15 cellular contexts compared by ENCODE assay signal in genomic region chr3:63980019-63980418, GRCh38. TPM values are rescaled to one million over a fixed set of nuclear protein-coding genes. Genes with fewer than 3 reads are reported as not detected.
DNase-seq lines count a peak whose midpoint lies in the region; ATAC-seq and TF ChIP-seq lines count a peak whose summit lies in the region.
"Had no signal": no experiment of that assay in that cellular context is flagged by ENCODE, and none has a peak within 500 bp of the region (broad histone marks: within the 10 kb centered on the region; RNA-seq: fewer than 3 reads in every experiment).

No MANE protein-coding gene starts in this region.

- peaks cover 41% of the 10 kb centered on the region for H3K36me3 ChIP-seq in CD4-positive, alpha-beta memory T cell (ENCODE audit: insufficient read depth, low read length)
- H3K36me3 ChIP-seq in KOPT-K1 (ENCODE audit: insufficient read depth, low read length), result peaks cover 59% of the 10 kb centered on the region
- peaks cover 6% of the 10 kb centered on the region for H3K36me3 ChIP-seq in mammary epithelial cell (ENCODE audit: insufficient read depth, low read length)
- peaks cover 2% of the 10 kb centered on the region; the same call in 1 of the 2 replicates for H3K36me3 ChIP-seq in MM.1S (replicated peaks; ENCODE audit: insufficient read depth, low read length)

- peak overlapping the region; percentile 83 to 94 (median 89) for H3K27ac Mint-ChIP-seq in CD4-positive, alpha-beta memory T cell
- H3K27ac Mint-ChIP-seq in natural killer cell, result peak overlapping the region; percentile 83 to 92
- H3K27ac Mint-ChIP-seq: stimulated activated memory B cell treated with anti-CD40 and anti-IgM and Interleukin-4, amounts not matched to agents 10 μg/mL and 1 μg/mL and 100 μg/mL, for 72 hours had no signal

- H3K9me3 ChIP-seq in CD4-positive, alpha-beta memory T cell (ENCODE audit: control insufficient read depth in 1 of 2, low read length in 2 of 2), result no peaks in the 10 kb centered on the region
- H3K9me3 ChIP-seq in KOPT-K1 (ENCODE audit: insufficient read depth, low read length, poor library complexity, severe bottlenecking) (no peaks in the 10 kb centered on the region), mammary epithelial cell (replicated peaks; ENCODE audit: insufficient read depth, low read length) (no peaks in the 10 kb centered on the region), MM.1S (replicated peaks; ENCODE audit: insufficient read depth, low read length) (no peaks in the 10 kb centered on the region)
- H3K9me3 ChIP-seq: BLaER1, sigmoid colon had no signal

- H3K79me2 ChIP-seq in mammary epithelial cell (ENCODE audit: insufficient read depth, low read length) (peaks cover 35% of the 10 kb centered on the region), MM.1S (ENCODE audit: low read length) (peaks cover 42% of the 10 kb centered on the region)

- H2AFZ ChIP-seq in mammary epithelial cell (ENCODE audit: low read depth, low read length), result no peak overlapping the region
- no peak overlapping the region for H2AFZ ChIP-seq in MM.1S (ENCODE audit: low read length)

- DNase-seq in CD4-positive, alpha-beta memory T cell, result no peak
- DNase-seq in mammary epithelial cell (no peak), natural killer cell (no peak), MM.1S (no peak), HT-29 (ENCODE audit: low spot score) (no peak)
- DNase-seq: brain microvascular endothelial cell, DND-41, NCI-H2107, NCI-H774, sigmoid colon, WERI-Rb-1 had no signal

- 35% methylated on average over 2 of the region's 2 CpGs for WGBS in mammary epithelial cell (ENCODE audit: low coverage, missing lambda C conversion rate)

- no peak for ATAC-seq in natural killer cell
- ATAC-seq in HG03196 (IDR thresholded peaks at IDR 0.05; ENCODE audit: unreplicated experiment), result no peak
- ATAC-seq: stimulated activated memory B cell treated with anti-CD40 and anti-IgM and Interleukin-4, amounts not matched to agents 10 μg/mL and 1 μg/mL and 100 μg/mL, for 72 hours had no signal

- dilution Hi-C loops in mammary epithelial cell (cut with HindIII; ENCODE audit: low sequenced_read_pairs), result no loop called here

- H3K4me1 ChIP-seq in CD4-positive, alpha-beta memory T cell (ENCODE audit: insufficient read depth, low read length), result peaks cover 91% of the 10 kb centered on the region
- H3K4me1 ChIP-seq in mammary epithelial cell (ENCODE audit: insufficient read depth, low read length) (peaks cover 50% of the 10 kb centered on the region), MM.1S (ENCODE audit: low read length) (no peaks in the 10 kb centered on the region)

- H3K4me2 ChIP-seq in mammary epithelial cell (ENCODE audit: insufficient read depth, low read depth, low read length) (peak overlapping the region; percentile 81), MM.1S (ENCODE audit: low read depth, low read length) (no peak overlapping the region)

- H4K20me1 ChIP-seq in mammary epithelial cell (ENCODE audit: insufficient read depth, low read length) (no peaks in the 10 kb centered on the region), MM.1S (ENCODE audit: insufficient read depth, low read length) (no peaks in the 10 kb centered on the region)

- H3K4me1 Mint-ChIP-seq in CD4-positive, alpha-beta memory T cell, result peaks cover 70 to 95% (median 80%) of the 10 kb centered on the region in 4 donors
- peaks cover 62 to 69% of the 10 kb centered on the region in 2 donors for H3K4me1 Mint-ChIP-seq in natural killer cell

- peak overlapping the region; percentile 1 to 39 for H3K4me3 ChIP-seq in CD4-positive, alpha-beta memory T cell (ENCODE audit: low read length in 2 of 2)
- H3K4me3 ChIP-seq in mammary epithelial cell (replicated peaks in 1 of 3; ENCODE audit: insufficient read depth in 1 of 3, low read depth in 2 of 3, low read length in 3 of 3) (peak overlapping the region in 1 of 3 experiments; percentile 0), MM.1S (ENCODE audit: low read length) (no peak overlapping the region)
- H3K4me3 ChIP-seq: BLaER1, sigmoid colon had no signal

- H3K9me3 Mint-ChIP-seq in CD4-positive, alpha-beta memory T cell, result peaks cover 0 to 2% (median 0%) of the 10 kb centered on the region in 8 donors
- no peaks in the 10 kb centered on the region for H3K9me3 Mint-ChIP-seq in natural killer cell
- H3K9me3 Mint-ChIP-seq: stimulated activated memory B cell treated with anti-CD40 and anti-IgM and Interleukin-4, amounts not matched to agents 10 μg/mL and 1 μg/mL and 100 μg/mL, for 72 hours had no signal

- no peaks in the 10 kb centered on the region for H3F3A ChIP-seq in MM.1S (ENCODE audit: insufficient read depth, low read length)

- no peaks in the 10 kb centered on the region for H3K27me3 Mint-ChIP-seq in CD4-positive, alpha-beta memory T cell
- no peaks in the 10 kb centered on the region for H3K27me3 Mint-ChIP-seq in natural killer cell (ENCODE audit: low read depth in 2 of 2)
- H3K27me3 Mint-ChIP-seq: stimulated activated memory B cell treated with anti-CD40 and anti-IgM and Interleukin-4, amounts not matched to agents 10 μg/mL and 1 μg/mL and 100 μg/mL, for 72 hours had no signal

- H3K9ac ChIP-seq in mammary epithelial cell (ENCODE audit: insufficient read depth, low read length) (peak overlapping the region; percentile 33), MM.1S (ENCODE audit: low read length) (no peak overlapping the region)
- H3K9ac ChIP-seq: BLaER1 had no signal

- peak overlapping the region; percentile 70 for H3K27ac ChIP-seq in CD4-positive, alpha-beta memory T cell (ENCODE audit: low read depth, low read length)
- H3K27ac ChIP-seq in KOPT-K1 (ENCODE audit: low read depth, low read length, poor library complexity, severe bottlenecking) (peak overlapping the region; percentile 63), mammary epithelial cell (ENCODE audit: insufficient read depth, low read depth, low read length) (peak overlapping the region; percentile 66), MM.1S (ENCODE audit: low read length) (no peak overlapping the region)
- H3K27ac ChIP-seq: BLaER1, WERI-Rb-1 had no signal

- POLR2A ChIA-PET in CD4-positive, alpha-beta memory T cell (lab: Charles Lee; ENCODE audit: partially characterized antibody), result interaction anchor here (1.1 to 13.9 kb wide), 8 partner anchors 13 to 68 kb away, joined by 3 to 347 read pairs (median 6); partner anchors contain the start of genes PSMD6 and SCAANT1

- BruUV-seq in mammary epithelial cell (replicated peaks; lab: Mats Ljungman, UMichigan), result no TSS peak

- CTCF ChIA-PET in CD4-positive, alpha-beta memory T cell (lab: Charles Lee; ENCODE audit: partially characterized antibody), result interaction anchor here (6.7 to 29.4 kb wide), 3 partner anchors 13 to 43 kb away, joined by 40 to 875 read pairs (median 179); partner anchors contain the start of gene PSMD6
- CTCF ChIA-PET in mammary epithelial cell (lab: Charles Lee; ENCODE audit: low non-redundant PET), result no interaction called here

- no peaks in the 10 kb centered on the region for H3K9me2 ChIP-seq in MM.1S (replicated peaks; ENCODE audit: insufficient read depth, low read length)

- intact Hi-C loops in CD4-positive, alpha-beta memory T cell (cut with micrococcal nuclease), result no loop called here
- intact Hi-C loops in mammary epithelial cell (cut with micrococcal nuclease) (no loop called here), natural killer cell (cut with micrococcal nuclease) (no loop called here)

- in situ Hi-C loops in mammary epithelial cell (cut with MboI; ENCODE audit: low sequenced_read_pairs in 2 of 2), result loop anchor here in 1 of 2 donors (25.0 kb wide), 1 partner anchor 643 kb away; no protein-coding TSS in a partner anchor

- H3K36me3 Mint-ChIP-seq in CD4-positive, alpha-beta memory T cell, result peaks cover 39 to 56% of the 10 kb centered on the region in 2 donors
- peaks cover 8% of the 10 kb centered on the region for H3K36me3 Mint-ChIP-seq in natural killer cell

- H3K27me3 ChIP-seq in CD4-positive, alpha-beta memory T cell (ENCODE audit: insufficient read depth, low read length), result no peaks in the 10 kb centered on the region
- no peaks in the 10 kb centered on the region for H3K27me3 ChIP-seq in mammary epithelial cell (ENCODE audit: insufficient read depth, low read length)
- no peaks in the 10 kb centered on the region for H3K27me3 ChIP-seq in MM.1S (replicated peaks; ENCODE audit: insufficient read depth, low read length)
- H3K27me3 ChIP-seq: BLaER1, brain microvascular endothelial cell, sigmoid colon had no signal

- peak overlapping the region; percentile 67 to 89 (median 82) for H3K4me3 Mint-ChIP-seq in CD4-positive, alpha-beta memory T cell
- peak overlapping the region; percentile 93 for H3K4me3 Mint-ChIP-seq in natural killer cell
- H3K4me3 Mint-ChIP-seq: stimulated activated memory B cell treated with anti-CD40 and anti-IgM and Interleukin-4, amounts not matched to agents 10 μg/mL and 1 μg/mL and 100 μg/mL, for 72 hours had no signal

- TF ChIP-seq CTCF in mammary epithelial cell (conservative IDR thresholded peaks at IDR 0.05 in 1 of 2, IDR thresholded peaks at IDR 0.05 in 1 of 2; ENCODE audit: extremely low read depth in 1 of 2, insufficient read depth in 1 of 2, low read depth in 1 of 2, low read length in 2 of 2) (no peak), natural killer cell (IDR thresholded peaks at IDR 0.05) (no peak), MM.1S (IDR thresholded peaks at IDR 0.05; ENCODE audit: low read length) (no peak)

RNA-seq across cellular contexts. Expression of gene PSMD6, which starts 43.3 kb away (rescaled TPM):
- 10 to 100 TPM; 65.7 to 68.1 TPM for total RNA-seq in CD4-positive, alpha-beta memory T cell
- polyA plus RNA-seq in CD4-positive, alpha-beta memory T cell, result 100 to 1,000 TPM; 127 to 152 TPM
- total RNA-seq in mammary epithelial cell (10 to 100 TPM; 70.7 to 85.9 TPM), natural killer cell (100 to 1,000 TPM in 2 of 3 donors, 10 to 100 TPM in 1; 84.4 to 105 (median 102) TPM)
- polyA plus RNA-seq in mammary epithelial cell, result 75.2 TPM
- 28.0 TPM for polyA minus RNA-seq in mammary epithelial cell
- 58.1 and 61.8 TPM in 2 replicates for total RNA-seq in HT-29 (2014; rRNA removed; shearing (Covaris generic))
